In the genomic region with DNA sequence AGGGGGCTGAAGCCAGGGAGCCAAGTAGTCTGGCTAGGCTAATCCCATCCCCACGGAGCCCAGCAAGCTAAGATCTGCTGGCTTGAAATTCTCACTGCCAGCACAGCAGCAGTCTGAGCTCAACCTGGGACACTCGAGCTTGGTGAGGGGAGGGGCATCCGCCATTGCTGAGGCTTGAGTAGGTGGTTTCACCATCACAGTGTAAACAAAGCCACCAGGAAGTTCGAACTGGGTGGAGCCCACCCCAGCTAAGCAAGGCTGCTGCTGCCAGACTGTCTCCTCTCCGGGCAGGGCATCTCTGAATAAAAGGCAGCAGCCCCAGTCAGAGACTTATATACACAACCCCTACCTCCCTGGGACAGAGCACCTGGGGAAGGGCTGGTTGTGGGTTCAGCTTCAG, we compare ENCODE assay signal across 23 cellular contexts.
DNase-seq lines count a peak whose midpoint lies in the region; ATAC-seq and TF ChIP-seq lines count a peak whose summit lies in the region.
"Had no signal": no experiment of that assay in that cellular context is flagged by ENCODE, and none has a peak within 500 bp of the region (broad histone marks: within the 10 kb centered on the region; RNA-seq: fewer than 3 reads in every experiment).

No MANE protein-coding gene starts in this region.

- H3K4me3 ChIP-seq in Jurkat, Clone E6-1 (ENCODE audit: low read length) = no peak overlapping the region
- H3K4me3 ChIP-seq in lung (no peak overlapping the region), left ventricle myocardium inferior (no peak overlapping the region)
- H3K4me3 ChIP-seq: Peyer's patch, smooth muscle cell had no signal

- DNase-seq in ELR (ENCODE audit: low read depth) = peak; percentile 10
- peak; percentile 19 for DNase-seq in Jurkat, Clone E6-1 (ENCODE audit: low read depth, low spot score)
- DNase-seq in amniotic epithelial cell (ENCODE audit: low read depth) = peak; percentile 22
- DNase-seq in lung (ENCODE audit: low spot score) = peak; percentile 69
- DNase-seq in Kasumi-1 (lab: John Stamatoyannopoulos, UW) = no peak
- no peak for DNase-seq in left ventricle myocardium inferior
- DNase-seq: activated CD4-positive, alpha-beta T cell treated with anti-CD3 and anti-CD28 coated beads, Interleukin-2, amount 10 ng/mL, durations not matched to agents 7 days and 5 days; activated CD8-positive, alpha-beta memory T cell treated with anti-CD3 and anti-CD28 coated beads, Interleukin-2, amount 50 U/mL, for 4 hours; activated gamma-delta T cell; amniotic stem cell; effector memory CD8-positive, alpha-beta T cell; head of caudate nucleus; immature natural killer cell; mesenchymal stem cell; NCI-H187 treated with DMSO at 0.1 percent for 48 hours; NCI-H524; stimulated activated CD4-positive, alpha-beta T cell treated with anti-CD3 and anti-CD28 coated beads, Interleukin-4, amount 100 ng/mL, for 24 hours; substantia nigra had no signal

- no peak for TF ChIP-seq CTCF in lung (IDR thresholded peaks at IDR 0.05; ENCODE audit: control extremely low read depth, extremely low read depth)
- no peak for TF ChIP-seq CTCF in left ventricle myocardium inferior (IDR thresholded peaks at IDR 0.05; ENCODE audit: borderline replicate concordance)

- H3K27me3 ChIP-seq in lung (ENCODE audit: control insufficient read depth, insufficient read depth) (no peaks in the 10 kb centered on the region), left ventricle myocardium inferior (ENCODE audit: low read depth) (no peaks in the 10 kb centered on the region)
- H3K27me3 ChIP-seq: Peyer's patch had no signal

- 34 to 36% methylated on average over 5 of the region's 5 CpGs for WGBS in lung, 2 donors

- intact Hi-C loops in left ventricle myocardium inferior (cut with micrococcal nuclease) = no loop called here

- no peak overlapping the region for H3K27ac ChIP-seq in lung (ENCODE audit: low read depth in 1 of 2, low read length in 1 of 2)
- H3K27ac ChIP-seq in left ventricle myocardium inferior (replicated peaks) = no peak overlapping the region
- H3K27ac ChIP-seq: Peyer's patch had no signal

- ATAC-seq in lung (ENCODE audit: insufficient read depth, low FRiP score) = no peak
- no peak for ATAC-seq in GM18498 (IDR thresholded peaks at IDR 0.05; ENCODE audit: unreplicated experiment)
- ATAC-seq in GM21529 (IDR thresholded peaks at IDR 0.05; ENCODE audit: unreplicated experiment) = no peak
- ATAC-seq: effector memory CD8-positive, alpha-beta T cell; natural killer cell treated with Interleukin-12 subunit alpha and Interleukin-12 subunit beta and Interleukin-15 and Interleukin-18, amount 100 ng/mL, for 72 hours had no signal

- no peaks in the 10 kb centered on the region for H3K36me3 ChIP-seq in lung (ENCODE audit: control insufficient read depth in 2 of 2, insufficient read depth in 2 of 2, low read length in 2 of 2)
- no peaks in the 10 kb centered on the region for H3K36me3 ChIP-seq in left ventricle myocardium inferior
- H3K36me3 ChIP-seq: Peyer's patch had no signal

- H3K9me3 ChIP-seq in lung (ENCODE audit: control insufficient read depth in 2 of 2, insufficient read depth in 1 of 2, low read length in 1 of 2) (peaks cover 0 to 4% of the 10 kb centered on the region in 2 donors), left ventricle myocardium inferior (replicated peaks) (peaks cover 14% of the 10 kb centered on the region)
- H3K9me3 ChIP-seq: Peyer's patch had no signal

- H3K4me1 ChIP-seq in lung (ENCODE audit: control insufficient read depth in 2 of 2, insufficient read depth in 2 of 2, low read length in 2 of 2) (no peaks in the 10 kb centered on the region), left ventricle myocardium inferior (no peaks in the 10 kb centered on the region)
- H3K4me1 ChIP-seq: Peyer's patch had no signal

Comparison
In these comparisons a context has a peak if more than half of its experiments do, and no peak if none do; other contexts are left out.
1. DNase-seq: peak in ELR (single experiment), Jurkat, Clone E6-1 (single experiment), amniotic epithelial cell (single experiment) and lung (single experiment); none in Kasumi-1 (0 of 2) and left ventricle myocardium inferior (single experiment).